ENCODE assay signal across 8 cellular contexts in genomic region chr7:29989257-29989995, GRCh38. TPM values are rescaled to one million over a fixed set of nuclear protein-coding genes. Genes with fewer than 3 reads are reported as not detected.
DNase-seq lines count a peak whose midpoint lies in the region; ATAC-seq and TF ChIP-seq lines count a peak whose summit lies in the region.

Gene SCRN1 (minus strand): TSS chr7:29989801. CDS start chr7:29969067, 20,734 bp downstream.

- no peaks in the 10 kb centered on the region for H3K36me3 ChIP-seq in neural progenitor cell

- peak within 1 kb of the TSS; percentile 97 for H3K4me3 ChIP-seq in neural progenitor cell

- no peaks in the 10 kb centered on the region for H3K27me3 ChIP-seq in neural progenitor cell

- H3K27ac ChIP-seq in neural progenitor cell, result no peak within 1 kb of the TSS

- no peaks in the 10 kb centered on the region for H4K20me1 ChIP-seq in neural progenitor cell (ENCODE audit: low read depth)

- peaks cover 8% of the 10 kb centered on the region for H3K9me3 Mint-ChIP-seq in activated naive CD4-positive, alpha-beta T cell treated with anti-CD3 and anti-CD28 coated beads for 36 hours
- H3K9me3 Mint-ChIP-seq in neural progenitor cell, result peaks cover 18% of the 10 kb centered on the region

- ATAC-seq in HG02798 (IDR thresholded peaks at IDR 0.05; ENCODE audit: poor library complexity, unreplicated experiment), result peak; percentile 51

- peaks cover 53% of the 10 kb centered on the region for H3K79me2 ChIP-seq in neural progenitor cell (ENCODE audit: low read depth)

- peak; percentile 2 for TF ChIP-seq CTCF in neural progenitor cell (IDR thresholded peaks at IDR 0.05)

- peak within 1 kb of the TSS; percentile 83 for H3K4me2 ChIP-seq in neural progenitor cell

- peaks cover 8% of the 10 kb centered on the region for H3K9me3 ChIP-seq in neural progenitor cell (ENCODE audit: low read depth)

- H3K4me1 ChIP-seq in neural progenitor cell, result peaks cover 12% of the 10 kb centered on the region

- intact Hi-C loops in activated naive CD4-positive, alpha-beta T cell treated with anti-CD3 and anti-CD28 coated beads for 36 hours (cut with micrococcal nuclease), result loop anchor here (1.0 kb wide), 1 partner anchor 37 kb away; the partner anchor contains the start of gene FKBP14

- peak within 1 kb of the TSS; percentile 72 for H3K4me3 Mint-ChIP-seq in activated naive CD4-positive, alpha-beta T cell treated with anti-CD3 and anti-CD28 coated beads for 36 hours
- peak within 1 kb of the TSS; percentile 90 for H3K4me3 Mint-ChIP-seq in neural progenitor cell

- H3F3A ChIP-seq in neural progenitor cell (ENCODE audit: low read depth), result peaks cover 5% of the 10 kb centered on the region

- H3K9ac ChIP-seq in neural progenitor cell, result peak within 1 kb of the TSS; percentile 70

- CTCF ChIA-PET in activated naive CD4-positive, alpha-beta T cell treated with anti-CD3 and anti-CD28 coated beads for 36 hours (lab: Charles Lee), result no interaction called here

- H3K36me3 Mint-ChIP-seq in activated naive CD4-positive, alpha-beta T cell treated with anti-CD3 and anti-CD28 coated beads for 36 hours (ENCODE audit: low read depth), result no peaks in the 10 kb centered on the region
- H3K36me3 Mint-ChIP-seq in neural progenitor cell, result peaks cover 17% of the 10 kb centered on the region

- no peak within 1 kb of the TSS for H3K27ac Mint-ChIP-seq in activated naive CD4-positive, alpha-beta T cell treated with anti-CD3 and anti-CD28 coated beads for 36 hours
- H3K27ac Mint-ChIP-seq in neural progenitor cell, result peak within 1 kb of the TSS; percentile 94

- peak within 1 kb of the TSS; percentile 97 for H2AFZ ChIP-seq in neural progenitor cell (replicated peaks)

- H3K4me1 Mint-ChIP-seq in activated naive CD4-positive, alpha-beta T cell treated with anti-CD3 and anti-CD28 coated beads for 36 hours (ENCODE audit: low read depth), result peaks cover 9% of the 10 kb centered on the region
- peaks cover 23% of the 10 kb centered on the region for H3K4me1 Mint-ChIP-seq in neural progenitor cell

- peak; percentile 77 for DNase-seq in NCI-H748 (lab: John Stamatoyannopoulos, UW; ENCODE audit: unreplicated experiment)
- DNase-seq in NCI-H748 treated with DMSO at 0.1 percent for 48 hours (lab: John Stamatoyannopoulos, UW), result no peak
- peak; percentile 38 for DNase-seq in NCI-H510A (lab: John Stamatoyannopoulos, UW)
- DNase-seq in activated naive CD4-positive, alpha-beta T cell treated with anti-CD3 and anti-CD28 coated beads for 36 hours, result peak; percentile 23
- peak; percentile 59 for DNase-seq in globus pallidus (ENCODE audit: low spot score)
- peak; percentile 80 for DNase-seq in neural progenitor cell (ENCODE audit: low spot score)
- no peak for DNase-seq in NCI-H2029 (lab: John Stamatoyannopoulos, UW)

- peaks cover 46% of the 10 kb centered on the region for H3K27me3 Mint-ChIP-seq in activated naive CD4-positive, alpha-beta T cell treated with anti-CD3 and anti-CD28 coated beads for 36 hours (ENCODE audit: low read depth)
- H3K27me3 Mint-ChIP-seq in neural progenitor cell (ENCODE audit: insufficient read depth, low read depth), result peaks cover 6% of the 10 kb centered on the region

RNA-seq across cellular contexts. Expression of gene SCRN1, which starts in this region (rescaled TPM):
- 1 to 10 TPM; 1.6 to 2.4 TPM for total RNA-seq in activated naive CD4-positive, alpha-beta T cell treated with anti-CD3 and anti-CD28 coated beads for 36 hours
- 95.9 and 106 TPM in 2 replicates for total RNA-seq in neural progenitor cell (ENCODE audit: low replicate concordance)

Comparison
In these comparisons a context has a peak if more than half of its experiments do, and no peak if none do; other contexts are left out.
1. RNA of gene SCRN1 (total RNA-seq): 95.9 to 106 TPM in neural progenitor cell; 1.6 to 2.4 TPM in activated naive CD4-positive, alpha-beta T cell treated with anti-CD3 and anti-CD28 coated beads for 36 hours; every median in the first group is over 10 times any median in the second.
2. DNase-seq: peak in NCI-H748 (single experiment), NCI-H510A (single experiment), activated naive CD4-positive, alpha-beta T cell treated with anti-CD3 and anti-CD28 coated beads for 36 hours (single experiment), globus pallidus (single experiment) and neural progenitor cell (single experiment); none in NCI-H748 treated with DMSO at 0.1 percent for 48 hours (single experiment) and NCI-H2029 (single experiment).